In genomic region chr22:27972732-27973698, GRCh38 we compare ENCODE assay signal across 26 cellular contexts. TPM values are rescaled to one million over a fixed set of nuclear protein-coding genes. Genes with fewer than 3 reads are reported as not detected.
DNase-seq lines count a peak whose midpoint lies in the region; ATAC-seq and TF ChIP-seq lines count a peak whose summit lies in the region.
"Had no signal": no experiment of that assay in that cellular context is flagged by ENCODE, and none has a peak within 500 bp of the region (broad histone marks: within the 10 kb centered on the region; RNA-seq: fewer than 3 reads in every experiment).

No MANE protein-coding gene starts in this region.

- no peak overlapping the region for H2BK5ac ChIP-seq in IMR-90 (ENCODE audit: low read depth, low read length, poor library complexity, severe bottlenecking)

- H3K9me1 ChIP-seq in IMR-90 (ENCODE audit: insufficient read depth, low read length) = peaks cover 4% of the 10 kb centered on the region

- H4K20me1 ChIP-seq in IMR-90 (ENCODE audit: insufficient read depth, low read length) (no peaks in the 10 kb centered on the region), SK-N-SH (ENCODE audit: insufficient read depth) (no peaks in the 10 kb centered on the region)

- H4K91ac ChIP-seq in IMR-90 (ENCODE audit: insufficient read depth, low read depth, low read length) = peak overlapping the region; percentile 69

- POLR2A ChIA-PET in IMR-90 (lab: Charles Lee; ENCODE audit: unreplicated experiment) (no interaction called here), SK-N-SH (lab: Yijun Ruan, JAX) (no interaction called here)

- H3K4me1 ChIP-seq in IMR-90 (ENCODE audit: control insufficient read depth, insufficient read depth, low read length) (peaks cover 4% of the 10 kb centered on the region), SK-N-SH (ENCODE audit: control insufficient read depth in 1 of 2, insufficient read depth in 2 of 2, low read depth in 1 of 2, low read length in 1 of 2) (peaks cover 0 to 6% of the 10 kb centered on the region in 2 experiments; a peak in 3 of 4 replicates)
- H3K4me1 ChIP-seq: breast epithelium had no signal

- H3K9ac ChIP-seq in IMR-90 (ENCODE audit: low read depth, low read length) (no peak overlapping the region), SK-N-SH (no peak overlapping the region)
- H3K9ac ChIP-seq: KMS-11 had no signal

- no peaks in the 10 kb centered on the region for H3K27me3 Mint-ChIP-seq in nephron (ENCODE audit: low read depth)
- H3K27me3 Mint-ChIP-seq: activated naive CD8-positive, alpha-beta T cell treated with anti-CD3 and anti-CD28 coated beads, Interleukin-2, amount 10 ng/mL, durations not matched to agents 7 days and 5 days; CD4-positive, alpha-beta T cell; stimulated activated naive CD8-positive, alpha-beta T cell treated with anti-CD3 and anti-CD28 coated beads, Interleukin-15, amount 100 ng/mL, for 72 hours had no signal

- peaks cover 25% of the 10 kb centered on the region for H3K9me3 Mint-ChIP-seq in nephron

- H3K27me3 ChIP-seq in IMR-90 (ENCODE audit: control insufficient read depth, insufficient read depth, low read length) (no peaks in the 10 kb centered on the region), SK-N-SH (ENCODE audit: insufficient read depth) (no peaks in the 10 kb centered on the region)
- H3K27me3 ChIP-seq: breast epithelium, heart right ventricle, SJSA1, tibial nerve had no signal

- in situ Hi-C loops in IMR-90 (cut with MboI; ENCODE audit: low sequenced_read_pairs) = no loop called here

- TF ChIP-seq RAD21 in IMR-90 (IDR thresholded peaks at IDR 0.05; ENCODE audit: low read length) (no peak), SK-N-SH (IDR thresholded peaks at IDR 0.05; ENCODE audit: low read length) (no peak)

- no peak overlapping the region for H3K14ac ChIP-seq in IMR-90 (replicated peaks; ENCODE audit: low read depth, low read length)

- H3K23ac ChIP-seq in IMR-90 (ENCODE audit: low read depth, low read length) = peak overlapping the region; percentile 12; the same call in 1 of the 2 replicates

- H2AFZ ChIP-seq in IMR-90 (replicated peaks; ENCODE audit: low read length, poor library complexity) (no peak overlapping the region), SK-N-SH (ENCODE audit: low read depth) (no peak overlapping the region)

- no peak overlapping the region for H3K4me3 ChIP-seq in IMR-90 (ENCODE audit: insufficient read depth, low read depth, low read length)
- no peak overlapping the region for H3K4me3 ChIP-seq in SK-N-SH (ENCODE audit: low read depth in 2 of 2, low read length in 1 of 2)
- H3K4me3 ChIP-seq: breast epithelium, heart right ventricle, SJSA1, tibial nerve had no signal

- TF ChIP-seq CTCF in IMR-90 (conservative IDR thresholded peaks at IDR 0.05; ENCODE audit: low read depth, low read length) (no peak), SK-N-SH (IDR thresholded peaks at IDR 0.05) (no peak), nephron (IDR thresholded peaks at IDR 0.05; ENCODE audit: unreplicated experiment in 3 of 3) (no peak)

- H3K9me3 ChIP-seq in IMR-90 (ENCODE audit: control insufficient read depth, insufficient read depth, low read length) (peaks cover 2% of the 10 kb centered on the region; the same call in 1 of the 2 replicates), SK-N-SH (no peaks in the 10 kb centered on the region)
- H3K9me3 ChIP-seq: SJSA1 had no signal

- CTCF ChIA-PET in IMR-90 (lab: Yijun Ruan, JAX) = no interaction called here
- CTCF ChIA-PET in SK-N-SH (lab: Yijun Ruan, JAX) = interaction anchor here (1.5 to 1.6 kb wide), 2 partner anchors 86 kb away, joined by 5 read pairs; no protein-coding TSS in a partner anchor

- peak overlapping the region; percentile 50; the same call in 1 of the 2 replicates for H2AK5ac ChIP-seq in IMR-90 (ENCODE audit: low read depth, low read length)

- peaks cover 35% of the 10 kb centered on the region for H3K36me3 Mint-ChIP-seq in nephron (ENCODE audit: low read depth)

- peak overlapping the region; percentile 63 for H2BK20ac ChIP-seq in IMR-90 (ENCODE audit: low read depth, low read length)

- peaks cover 2% of the 10 kb centered on the region for H3F3A ChIP-seq in SK-N-SH (replicated peaks; ENCODE audit: insufficient read depth)

- no peak for TF ChIP-seq POLR2A in IMR-90 (IDR thresholded peaks at IDR 0.05; ENCODE audit: low read depth, low read length)

- no peaks in the 10 kb centered on the region for H3K9me2 ChIP-seq in SK-N-SH

- no peak overlapping the region for H3K18ac ChIP-seq in IMR-90 (ENCODE audit: low read depth, low read length)

- peak overlapping the region in 2 of 3 experiments; percentile 40 to 87 for H3K27ac Mint-ChIP-seq in nephron
- H3K27ac Mint-ChIP-seq: activated naive CD8-positive, alpha-beta T cell treated with anti-CD3 and anti-CD28 coated beads, Interleukin-2, amount 10 ng/mL, durations not matched to agents 7 days and 5 days; activated T-helper 2 cell treated with anti-CD3 and anti-CD28 coated beads, Interferon-gamma antibody, Interleukin-2, Interleukin-4, amounts not matched to agents 10 μg/mL and 5 μg/mL and 100 μg/mL, durations not matched to agents 14 hours and 24 hours and 36 hours; CD4-positive, alpha-beta T cell; stimulated activated naive CD8-positive, alpha-beta T cell treated with anti-CD3 and anti-CD28 coated beads, Interleukin-15, amount 100 ng/mL, for 72 hours had no signal

- no peak overlapping the region for H3K4me3 Mint-ChIP-seq in nephron
- H3K4me3 Mint-ChIP-seq: activated naive CD8-positive, alpha-beta T cell treated with anti-CD3 and anti-CD28 coated beads, Interleukin-2, amount 10 ng/mL, durations not matched to agents 7 days and 5 days; CD4-positive, alpha-beta T cell; stimulated activated naive CD8-positive, alpha-beta T cell treated with anti-CD3 and anti-CD28 coated beads, Interleukin-15, amount 100 ng/mL, for 72 hours had no signal

- intact Hi-C loops in IMR-90 (cut with micrococcal nuclease) = no loop called here

- no peak overlapping the region for H2AK9ac ChIP-seq in IMR-90 (replicated peaks; ENCODE audit: low read depth, low read length, poor library complexity)

- peak; percentile 13; the same call in 1 of the 2 replicates for ATAC-seq in IMR-90 (ENCODE audit: low read depth)
- ATAC-seq: heart right ventricle; Panc1; stimulated activated naive CD8-positive, alpha-beta T cell treated with anti-CD3 and anti-CD28 coated beads, Interleukin-15, amount 100 ng/mL, for 72 hours had no signal

- no peaks in the 10 kb centered on the region for H3K79me2 ChIP-seq in SK-N-SH (ENCODE audit: insufficient read depth)

- dilution Hi-C loops in IMR-90 (cut with HindIII; ENCODE audit: low sequenced_read_pairs, unreplicated experiment) = no loop called here

- TF ChIP-seq EP300 in SK-N-SH (IDR thresholded peaks at IDR 0.05; ENCODE audit: borderline replicate concordance in 1 of 2, low read depth in 1 of 2, low read length in 1 of 2) = no peak

- no peak overlapping the region for H3K4me2 ChIP-seq in IMR-90 (ENCODE audit: low read depth, low read length)
- H3K4me2 ChIP-seq in SK-N-SH = no peak overlapping the region
- H3K4me2 ChIP-seq: KMS-11 had no signal

- peak overlapping the region; percentile 70 for H3K4ac ChIP-seq in IMR-90 (ENCODE audit: low read depth, low read length)

- H2BK120ac ChIP-seq in IMR-90 (ENCODE audit: low read depth, low read length) = peak overlapping the region; percentile 79

- BruUV-seq in IMR-90 (replicated peaks; lab: Mats Ljungman, UMichigan) = no TSS peak

- H3K56ac ChIP-seq in IMR-90 (ENCODE audit: extremely low read depth, insufficient read depth, low read length) = no peak overlapping the region

- H3K79me1 ChIP-seq in IMR-90 (ENCODE audit: low read depth in 1 of 2, low read length in 2 of 2) = peaks cover 3 to 4% of the 10 kb centered on the region in 2 experiments; a peak in 1 of 4 replicates

- H2BK15ac ChIP-seq in IMR-90 (ENCODE audit: low read depth, low read length) = no peak overlapping the region

- no peak overlapping the region; the same call in 1 of the 2 replicates for H4K5ac ChIP-seq in IMR-90 (ENCODE audit: low read depth, low read length)

- DNase-seq in IMR-90 = peak; percentile 50
- no peak for DNase-seq in SK-N-SH
- DNase-seq in fibroblast of peridontal ligament (ENCODE audit: extremely low read depth) = peak; percentile 27
- DNase-seq in SKM-1 treated with dmso at 0.1 percent for 144 hours (lab: John Stamatoyannopoulos, UW; ENCODE audit: unreplicated experiment) = no peak
- no peak for DNase-seq in NCI-H2029 (lab: John Stamatoyannopoulos, UW)
- no peak for DNase-seq in midbrain (lab: John Stamatoyannopoulos, UW)
- no peak for DNase-seq in NCI-H1694 treated with DMSO at 0.1 percent for 48 hours (lab: John Stamatoyannopoulos, UW)
- DNase-seq: activated CD8-positive, alpha-beta memory T cell treated with anti-CD3 and anti-CD28 coated beads, Interleukin-2, amount 50 U/mL, for 4 hours; activated naive CD8-positive, alpha-beta T cell treated with anti-CD3 and anti-CD28 coated beads, Interleukin-2, amount 10 ng/mL, durations not matched to agents 7 days and 5 days; CD4-positive, alpha-beta T cell; DMS 273 treated with DMSO at 0.1 percent for 48 hours; GF-D8; heart right ventricle; MV-4-11; NCI-H187; NCI-H345; stimulated activated CD4-positive, alpha-beta T cell treated with anti-CD3 and anti-CD28 coated beads, Interleukin-12 subunit alpha, Interleukin-12 subunit beta, amount 100 ng/mL, for 4 hours; stimulated activated naive CD8-positive, alpha-beta T cell treated with anti-CD3 and anti-CD28 coated beads, Interleukin-15, amount 100 ng/mL, for 72 hours had no signal

- H3K36me3 ChIP-seq in IMR-90 (ENCODE audit: control insufficient read depth, insufficient read depth, low read length) (no peaks in the 10 kb centered on the region), SK-N-SH (replicated peaks in 1 of 2; ENCODE audit: control insufficient read depth in 1 of 2, insufficient read depth in 2 of 2, low read length in 1 of 2) (peaks cover 0 to 23% of the 10 kb centered on the region in 2 experiments)
- H3K36me3 ChIP-seq: breast epithelium, heart right ventricle, SJSA1 had no signal

- H3K4me1 Mint-ChIP-seq in nephron = peaks cover 33% of the 10 kb centered on the region

- WGBS in IMR-90 (ENCODE audit: extremely low coverage in 2 of 2, insufficient read length in 1 of 2), 2 experiments = 71% methylated on average over 3 of the region's 9 CpGs; no CpG with 5 or more reads in 1 of the 2 experiments
- WGBS in SK-N-SH (ENCODE audit: low lambda C conversion rate) = 80% methylated on average over 9 of the region's 9 CpGs

- no peak overlapping the region for H3K27ac ChIP-seq in IMR-90 (ENCODE audit: insufficient read depth, low read length)
- H3K27ac ChIP-seq in SK-N-SH (ENCODE audit: low read depth in 2 of 2, low read length in 1 of 2) = no peak overlapping the region
- H3K27ac ChIP-seq: breast epithelium, heart right ventricle, KMS-11, SJSA1, tibial nerve, VCaP had no signal

- no peak overlapping the region for H4K8ac ChIP-seq in IMR-90 (ENCODE audit: low read depth in 2 of 2, low read length in 2 of 2)

TF ChIP-seq in SK-N-SH, 30 proteins besides CTCF, POLR2A, EP300 and RAD21 (continues in another document):
- 0 out of 2 replicates have a peak, but pooled peaks have one; percentile 11 for TF ChIP-seq JUND (IDR thresholded peaks at IDR 0.05)

RNA-seq across cellular contexts. Expression of gene PITPNB, which starts 54.0 kb away (rescaled TPM):
- total RNA-seq in IMR-90 (2012; rRNA removed) = 19.7 and 29.2 TPM in 2 replicates
- polyA plus RNA-seq in IMR-90 (2012; rRNA removed) (43.3 and 54.5 TPM in 2 replicates), SK-N-SH (2012; rRNA removed) (32.3 and 38.7 TPM in 2 replicates)
- 12.1 and 20.1 TPM in 2 replicates for polyA plus RNA-seq in IMR-90 (2012; cell fraction: cytosol; rRNA removed)
- 9.3 and 56.7 TPM in 2 replicates for polyA plus RNA-seq in IMR-90 (2012; cell fraction: nucleus; rRNA removed; ENCODE audit: low replicate concordance)
- 41.6 and 48.2 TPM in 2 replicates for polyA plus RNA-seq in SK-N-SH (2012; cell fraction: cytosol; rRNA removed)
- polyA plus RNA-seq in SK-N-SH (2012; cell fraction: nucleus; rRNA removed) = 20.0 and 38.6 TPM in 2 replicates

Comparison
In these comparisons a context has a peak if more than half of its experiments do, and no peak if none do; other contexts are left out.
1. DNase-seq: peak in IMR-90 (single experiment) and fibroblast of peridontal ligament (single experiment); none in SK-N-SH (single experiment), SKM-1 treated with dmso at 0.1 percent for 144 hours (single experiment), NCI-H2029 (single experiment), midbrain (single experiment) and NCI-H1694 treated with DMSO at 0.1 percent for 48 hours (single experiment).